ENCODE assay signal across 26 cellular contexts in genomic region chr5:33332804-33333203, GRCh38.
A peak's percentile ranks its signal among the peaks of the same experiment; 100 is the strongest.
DNase-seq lines count a peak whose midpoint lies in the region; FAIRE-seq and TF ChIP-seq lines count a peak whose summit lies in the region.
"Had no signal": no experiment of that assay in that cellular context is flagged by ENCODE, and none has a peak within 500 bp of the region (broad histone marks: within the 10 kb centered on the region; RNA-seq: fewer than 3 reads in every experiment).

No MANE protein-coding gene starts in this region.

- H3K27ac Mint-ChIP-seq in astrocyte (ENCODE audit: unreplicated experiment): no peak overlapping the region
- no peak overlapping the region for H3K27ac Mint-ChIP-seq in activated T-helper 1 cell treated with anti-CD3 and anti-CD28 coated beads, Interleukin-12 subunit alpha, Interleukin-12 subunit beta, Interleukin-2, Interleukin-4 antibody, amounts not matched to agents 30 ng/mL and 10 ng/mL and 1 ng/mL, durations not matched to agents 14 hours and 24 hours and 36 hours
- H3K27ac Mint-ChIP-seq: CD14-positive monocyte; CD4-positive, alpha-beta T cell; CD8-positive, alpha-beta memory T cell; GM23338; H9; HFFc6 had no signal

- H3K36me3 ChIP-seq in astrocyte (ENCODE audit: insufficient read depth, low read length): no peaks in the 10 kb centered on the region
- H3K36me3 ChIP-seq in SJCRH30: no peaks in the 10 kb centered on the region
- H3K36me3 ChIP-seq: BE2C; BLaER1 treated with 17β-estradiol and CSF1 and Interleukin-3, amounts not matched to agents 10 nM and 100 nM had no signal

- no peaks in the 10 kb centered on the region for H3K4me1 ChIP-seq in astrocyte (ENCODE audit: insufficient read depth, low read length)
- H3K4me1 ChIP-seq in SJCRH30: no peaks in the 10 kb centered on the region
- H3K4me1 ChIP-seq: A549, BE2C had no signal

- TF ChIP-seq POLR2A in erythroblast (IDR thresholded peaks at IDR 0.05; ENCODE audit: low read length): no peak

- intact Hi-C loops in activated T-helper 1 cell treated with anti-CD3 and anti-CD28 coated beads, Interleukin-12 subunit alpha, Interleukin-12 subunit beta, Interleukin-2, Interleukin-4 antibody, amounts not matched to agents 30 ng/mL and 10 ng/mL and 1 ng/mL, durations not matched to agents 14 hours and 24 hours and 36 hours (cut with micrococcal nuclease): no loop called here

- H3K27me3 Mint-ChIP-seq in astrocyte (ENCODE audit: low read depth, unreplicated experiment): no peaks in the 10 kb centered on the region
- H3K27me3 Mint-ChIP-seq in activated T-helper 1 cell treated with anti-CD3 and anti-CD28 coated beads, Interleukin-12 subunit alpha, Interleukin-12 subunit beta, Interleukin-2, Interleukin-4 antibody, amounts not matched to agents 30 ng/mL and 10 ng/mL and 1 ng/mL, durations not matched to agents 14 hours and 24 hours and 36 hours (ENCODE audit: insufficient read depth): no peaks in the 10 kb centered on the region
- H3K27me3 Mint-ChIP-seq: CD4-positive, alpha-beta T cell had no signal

- H3K9me3 Mint-ChIP-seq in astrocyte (ENCODE audit: unreplicated experiment): no peaks in the 10 kb centered on the region
- H3K9me3 Mint-ChIP-seq in activated T-helper 1 cell treated with anti-CD3 and anti-CD28 coated beads, Interleukin-12 subunit alpha, Interleukin-12 subunit beta, Interleukin-2, Interleukin-4 antibody, amounts not matched to agents 30 ng/mL and 10 ng/mL and 1 ng/mL, durations not matched to agents 14 hours and 24 hours and 36 hours: no peaks in the 10 kb centered on the region
- H3K9me3 Mint-ChIP-seq: CD14-positive monocyte; CD4-positive, alpha-beta T cell; CD8-positive, alpha-beta memory T cell; GM23338; H9; HFFc6 had no signal

- no peaks in the 10 kb centered on the region for H3K4me1 Mint-ChIP-seq in astrocyte (ENCODE audit: low read depth, unreplicated experiment)
- no peaks in the 10 kb centered on the region for H3K4me1 Mint-ChIP-seq in activated T-helper 1 cell treated with anti-CD3 and anti-CD28 coated beads, Interleukin-12 subunit alpha, Interleukin-12 subunit beta, Interleukin-2, Interleukin-4 antibody, amounts not matched to agents 30 ng/mL and 10 ng/mL and 1 ng/mL, durations not matched to agents 14 hours and 24 hours and 36 hours (ENCODE audit: low read depth)
- H3K4me1 Mint-ChIP-seq: CD14-positive monocyte; CD8-positive, alpha-beta memory T cell had no signal

- H4K20me1 ChIP-seq in astrocyte (ENCODE audit: insufficient read depth, low read length): no peaks in the 10 kb centered on the region
- H4K20me1 ChIP-seq: BLaER1 treated with 17β-estradiol and CSF1 and Interleukin-3, amounts not matched to agents 10 nM and 100 nM had no signal

- H3K4me3 Mint-ChIP-seq in astrocyte (ENCODE audit: unreplicated experiment): no peak overlapping the region
- no peak overlapping the region for H3K4me3 Mint-ChIP-seq in activated T-helper 1 cell treated with anti-CD3 and anti-CD28 coated beads, Interleukin-12 subunit alpha, Interleukin-12 subunit beta, Interleukin-2, Interleukin-4 antibody, amounts not matched to agents 30 ng/mL and 10 ng/mL and 1 ng/mL, durations not matched to agents 14 hours and 24 hours and 36 hours
- H3K4me3 Mint-ChIP-seq: CD14-positive monocyte; CD4-positive, alpha-beta T cell; CD8-positive, alpha-beta memory T cell; GM23338; H9; HFFc6 had no signal

- no peaks in the 10 kb centered on the region for H3K36me3 Mint-ChIP-seq in astrocyte (ENCODE audit: low read depth, unreplicated experiment)
- H3K36me3 Mint-ChIP-seq in activated T-helper 1 cell treated with anti-CD3 and anti-CD28 coated beads, Interleukin-12 subunit alpha, Interleukin-12 subunit beta, Interleukin-2, Interleukin-4 antibody, amounts not matched to agents 30 ng/mL and 10 ng/mL and 1 ng/mL, durations not matched to agents 14 hours and 24 hours and 36 hours (ENCODE audit: low read depth): no peaks in the 10 kb centered on the region
- H3K36me3 Mint-ChIP-seq: CD14-positive monocyte; CD8-positive, alpha-beta memory T cell had no signal

- no peak for TF ChIP-seq CTCF in astrocyte (IDR thresholded peaks at IDR 0.05; ENCODE audit: insufficient read depth, low read depth, low read length)

- no peaks in the 10 kb centered on the region for H3K9me3 ChIP-seq in astrocyte (ENCODE audit: insufficient read depth, low read depth, low read length)
- H3K9me3 ChIP-seq in SJCRH30 (replicated peaks): no peaks in the 10 kb centered on the region
- H3K9me3 ChIP-seq: A549; BE2C; BLaER1 treated with 17β-estradiol and CSF1 and Interleukin-3, amounts not matched to agents 10 nM and 100 nM had no signal

- peak; percentile 14 for DNase-seq in Jurkat, Clone E6-1 (ENCODE audit: low read depth, low spot score)
- peak; percentile 53 for DNase-seq in astrocyte (ENCODE audit: low read depth)
- DNase-seq in myocyte (ENCODE audit: low read depth): peak; percentile 37
- no peak for DNase-seq in activated T-helper 1 cell treated with anti-CD3 and anti-CD28 coated beads, Interleukin-12 subunit alpha, Interleukin-12 subunit beta, Interleukin-2, Interleukin-4 antibody, amounts not matched to agents 30 ng/mL and 10 ng/mL and 1 ng/mL, durations not matched to agents 14 hours and 24 hours and 36 hours (ENCODE audit: low spot score)
- DNase-seq in stimulated activated naive CD4-positive, alpha-beta T cell treated with Interleukin-2 at 50 U/mL for 16 hours (lab: John Stamatoyannopoulos, UW): no peak
- DNase-seq in erythroblast (lab: John Stamatoyannopoulos, UW): no peak
- DNase-seq in SJCRH30: no peak
- DNase-seq: 8988T; ACHN; AML-193; BE2C; CD4-positive, alpha-beta T cell; CD8-positive, alpha-beta memory T cell; DMS 273 treated with DMSO at 0.1 percent for 48 hours; DMS79; EL; GDM1; H9; HFFc6 had no signal

- no peak for FAIRE-seq in astrocyte (lab: Jason Lieb, UNC)
- FAIRE-seq: A549, D721Med, GM12878, GM19239 had no signal

- H3K9ac ChIP-seq in astrocyte (ENCODE audit: low read length): no peak overlapping the region
- H3K9ac ChIP-seq: BLaER1 treated with 17β-estradiol and CSF1 and Interleukin-3, amounts not matched to agents 10 nM and 100 nM had no signal

- H3K27me3 ChIP-seq in astrocyte (ENCODE audit: insufficient read depth, low read length) (no peaks in the 10 kb centered on the region), SJCRH30 (no peaks in the 10 kb centered on the region)
- H3K27me3 ChIP-seq: BE2C; BLaER1 treated with 17β-estradiol and CSF1 and Interleukin-3, amounts not matched to agents 10 nM and 100 nM had no signal

- no peak overlapping the region for H3K4me3 ChIP-seq in Jurkat, Clone E6-1 (ENCODE audit: low read length)
- H3K4me3 ChIP-seq in astrocyte (ENCODE audit: insufficient read depth, low read depth, low read length): no peak overlapping the region
- H3K4me3 ChIP-seq in SJCRH30: no peak overlapping the region
- H3K4me3 ChIP-seq: A549; BLaER1 treated with 17β-estradiol and CSF1 and Interleukin-3, amounts not matched to agents 10 nM and 100 nM; GM12878; GM23338 had no signal

- no peaks in the 10 kb centered on the region for H3K79me2 ChIP-seq in astrocyte (ENCODE audit: insufficient read depth, low read length)

- no peak overlapping the region for H2AFZ ChIP-seq in astrocyte (ENCODE audit: low read depth, low read length)
- H2AFZ ChIP-seq: GM23338 had no signal

- H3K4me2 ChIP-seq in astrocyte (ENCODE audit: low read length): no peak overlapping the region
- H3K4me2 ChIP-seq: A549; BLaER1 treated with 17β-estradiol and CSF1 and Interleukin-3, amounts not matched to agents 10 nM and 100 nM; GM23338 had no signal

- H3K27ac ChIP-seq in astrocyte (ENCODE audit: low read depth, low read length) (no peak overlapping the region), SJCRH30 (no peak overlapping the region)
- H3K27ac ChIP-seq: A549; BLaER1 treated with 17β-estradiol and CSF1 and Interleukin-3, amounts not matched to agents 10 nM and 100 nM had no signal

Comparison
In these comparisons a context has a peak if more than half of its experiments do, and no peak if none do; other contexts are left out.
1. DNase-seq: peak in Jurkat, Clone E6-1 (single experiment), astrocyte (single experiment) and myocyte (single experiment); none in activated T-helper 1 cell treated with anti-CD3 and anti-CD28 coated beads, Interleukin-12 subunit alpha, Interleukin-12 subunit beta, Interleukin-2, Interleukin-4 antibody, amounts not matched to agents 30 ng/mL and 10 ng/mL and 1 ng/mL, durations not matched to agents 14 hours and 24 hours and 36 hours (single experiment), stimulated activated naive CD4-positive, alpha-beta T cell treated with Interleukin-2 at 50 U/mL for 16 hours (single experiment), erythroblast (0 of 2) and SJCRH30 (0 of 2).